In genomic region chr3:151431940-151432339, GRCh38 we compare ENCODE assay signal across 1 cellular context.
TF ChIP-seq lines count a peak whose summit lies in the region.

No MANE protein-coding gene starts in this region.

TF ChIP-seq in GM12878, 131 proteins besides CTCF, POLR2A, EP300 and RAD21 (continued from another document):
- no peak for TF ChIP-seq SKIL (IDR thresholded peaks at IDR 0.05; ENCODE audit: low read depth, poor library complexity, severe bottlenecking)
- no peak for TF ChIP-seq SRF (IDR thresholded peaks at IDR 0.05; ENCODE audit: low read depth in 2 of 2, low read length in 2 of 2)
- TF ChIP-seq RELA (IDR thresholded peaks at IDR 0.05; ENCODE audit: borderline replicate concordance, partially characterized antibody): no peak
